ENCODE assay signal across 1 cellular context in the genomic region with DNA sequence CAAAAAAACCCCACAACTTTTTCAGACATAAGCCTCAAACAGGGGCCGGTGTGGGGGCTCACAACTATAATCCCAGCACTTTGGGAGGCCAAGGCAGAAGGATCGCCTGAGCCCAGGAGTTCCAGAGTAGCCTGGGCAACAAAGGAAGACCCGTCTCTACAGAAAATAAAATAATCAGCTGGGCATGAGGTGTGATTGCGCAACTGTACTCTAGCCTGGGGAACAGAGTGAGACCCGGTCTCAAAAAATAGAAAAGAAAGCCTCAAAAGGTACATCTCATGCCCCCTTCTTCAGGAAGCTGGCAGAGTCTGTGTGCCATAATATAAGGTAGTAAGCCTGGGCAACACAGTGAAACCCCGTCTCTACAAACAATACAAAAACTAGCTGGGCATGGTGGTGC.
TF ChIP-seq lines count a peak whose summit lies in the region.

No MANE protein-coding gene starts in this region.

TF ChIP-seq in HepG2, 621 proteins besides CTCF, POLR2A, EP300 and RAD21:
- TF ChIP-seq EZH2 (conservative IDR thresholded peaks at IDR 0.05; ENCODE audit: low read depth, low read length): no peak
- TF ChIP-seq CEBPG (CRISPR knock-in tag; IDR thresholded peaks at IDR 0.05): peak; percentile 75
- peak; percentile 84 for TF ChIP-seq CEBPB (IDR thresholded peaks at IDR 0.05; ENCODE audit: borderline replicate concordance, low read depth, low read length)
